Comparison of ENCODE assay signal across 8 cellular contexts in the genomic region with DNA sequence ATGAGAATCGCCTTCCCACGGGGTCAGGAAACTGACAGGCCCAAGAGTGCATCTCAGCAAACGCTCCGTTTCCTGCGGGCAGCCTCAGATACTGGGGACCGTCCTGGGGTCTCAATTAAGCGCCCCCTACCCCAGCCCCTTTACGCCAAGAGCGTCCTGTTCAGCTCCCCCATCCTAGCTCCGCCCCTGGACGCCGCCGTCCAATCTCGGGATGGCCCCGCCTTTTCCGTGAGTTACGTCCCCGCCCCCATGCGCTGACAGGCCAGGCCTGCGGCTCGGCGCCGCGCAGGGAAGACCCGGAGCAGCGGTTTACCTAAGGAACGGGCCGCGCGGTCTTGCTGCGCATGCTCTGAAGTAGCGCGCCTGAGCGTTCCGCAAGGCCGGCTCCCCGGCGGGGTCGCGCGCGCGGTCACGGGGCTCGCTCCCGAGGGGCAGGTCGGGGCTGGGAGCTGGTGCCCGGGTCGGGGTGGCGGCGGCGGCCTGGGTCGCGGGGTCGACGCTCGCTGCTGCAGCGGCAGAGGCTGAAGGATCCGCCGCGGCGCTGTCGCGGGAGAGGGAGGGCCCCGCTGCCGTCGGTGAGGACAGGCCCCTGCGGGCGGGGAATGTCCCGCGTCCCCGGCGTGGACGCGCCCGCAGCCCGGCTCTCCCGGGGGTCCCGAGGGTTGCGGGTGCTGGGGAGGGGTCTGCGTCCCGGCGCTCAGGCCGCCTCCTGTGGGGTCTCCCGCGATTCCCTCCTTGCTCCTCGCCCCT. TPM values are rescaled to one million over a fixed set of nuclear protein-coding genes. Genes with fewer than 3 reads are reported as not detected.
DNase-seq lines count a peak whose midpoint lies in the region; ATAC-seq and TF ChIP-seq lines count a peak whose summit lies in the region.

A gene with protein sequence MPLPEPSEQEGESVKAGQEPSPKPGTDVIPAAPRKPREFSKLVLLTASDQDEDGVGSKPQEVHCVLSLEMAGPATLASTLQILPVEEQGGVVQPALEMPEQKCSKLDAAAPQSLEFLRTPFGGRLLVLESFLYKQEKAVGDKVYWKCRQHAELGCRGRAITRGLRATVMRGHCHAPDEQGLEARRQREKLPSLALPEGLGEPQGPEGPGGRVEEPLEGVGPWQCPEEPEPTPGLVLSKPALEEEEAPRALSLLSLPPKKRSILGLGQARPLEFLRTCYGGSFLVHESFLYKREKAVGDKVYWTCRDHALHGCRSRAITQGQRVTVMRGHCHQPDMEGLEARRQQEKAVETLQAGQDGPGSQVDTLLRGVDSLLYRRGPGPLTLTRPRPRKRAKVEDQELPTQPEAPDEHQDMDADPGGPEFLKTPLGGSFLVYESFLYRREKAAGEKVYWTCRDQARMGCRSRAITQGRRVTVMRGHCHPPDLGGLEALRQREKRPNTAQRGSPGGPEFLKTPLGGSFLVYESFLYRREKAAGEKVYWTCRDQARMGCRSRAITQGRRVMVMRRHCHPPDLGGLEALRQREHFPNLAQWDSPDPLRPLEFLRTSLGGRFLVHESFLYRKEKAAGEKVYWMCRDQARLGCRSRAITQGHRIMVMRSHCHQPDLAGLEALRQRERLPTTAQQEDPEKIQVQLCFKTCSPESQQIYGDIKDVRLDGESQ (plus strand): TSS at position 352 of the 750 bp plus-strand sequence. CDS start 17,755 bp downstream, outside the sequence.

- H3K4me3 Mint-ChIP-seq in activated naive CD8-positive, alpha-beta T cell treated with anti-CD3 and anti-CD28 coated beads, Interleukin-2, amount 10 ng/mL, durations not matched to agents 7 days and 5 days, result peak within 1 kb of the TSS; percentile 93
- H3K4me3 Mint-ChIP-seq in glutamatergic neuron (ENCODE audit: unreplicated experiment), result peak within 1 kb of the TSS; percentile 92
- peak within 1 kb of the TSS; percentile 93 for H3K4me3 Mint-ChIP-seq in osteocyte (ENCODE audit: unreplicated experiment)

- H3K27ac ChIP-seq in SU-DHL-6 (ENCODE audit: low read depth, low read length) (no peak within 1 kb of the TSS), thoracic aorta (peak within 1 kb of the TSS; percentile 79 to 83)

- no peaks in the 10 kb centered on the region for H4K20me1 ChIP-seq in SU-DHL-6 (ENCODE audit: low read depth, low read length)

- ATAC-seq in HG02763 (IDR thresholded peaks at IDR 0.05; ENCODE audit: unreplicated experiment), result peak; percentile 90
- ATAC-seq in activated naive CD8-positive, alpha-beta T cell treated with anti-CD3 and anti-CD28 coated beads, Interleukin-2, amount 10 ng/mL, durations not matched to agents 7 days and 5 days (ENCODE audit: low read depth), result peak; percentile 98
- ATAC-seq in thoracic aorta (ENCODE audit: insufficient number of reproducible peaks, low FRiP score, low read depth), result peak; percentile 92

- H3K27me3 ChIP-seq in SU-DHL-6 (ENCODE audit: low read length) (no peaks in the 10 kb centered on the region), thoracic aorta (replicated peaks; ENCODE audit: insufficient read depth) (no peaks in the 10 kb centered on the region)

- no peaks in the 10 kb centered on the region for H3K36me3 ChIP-seq in SU-DHL-6 (ENCODE audit: low read length)
- peaks cover 14% of the 10 kb centered on the region for H3K36me3 ChIP-seq in thoracic aorta

- H3K4me1 Mint-ChIP-seq in activated naive CD8-positive, alpha-beta T cell treated with anti-CD3 and anti-CD28 coated beads, Interleukin-2, amount 10 ng/mL, durations not matched to agents 7 days and 5 days, result peaks cover 14% of the 10 kb centered on the region
- H3K4me1 Mint-ChIP-seq in glutamatergic neuron (ENCODE audit: low read depth, unreplicated experiment) (peaks cover 11% of the 10 kb centered on the region), osteocyte (ENCODE audit: unreplicated experiment) (peaks cover 44% of the 10 kb centered on the region)

- H3K4me2 ChIP-seq in SU-DHL-6 (ENCODE audit: low read depth, low read length, poor library complexity, severe bottlenecking), result peak within 1 kb of the TSS; percentile 90

- H3K9ac ChIP-seq in SU-DHL-6 (ENCODE audit: low read length), result peak within 1 kb of the TSS; percentile 73

- POLR2A ChIA-PET in activated naive CD8-positive, alpha-beta T cell treated with anti-CD3 and anti-CD28 coated beads, Interleukin-2, amount 10 ng/mL, durations not matched to agents 7 days and 5 days (lab: Charles Lee), result interaction anchor here (0.6 to 2.4 kb wide), 9 partner anchors 9 to 837 kb away, joined by 3 to 31 read pairs (median 4); partner anchors contain the start of genes FLYWCH2 and PKMYT1

- peaks cover 8% of the 10 kb centered on the region for H3F3A ChIP-seq in SU-DHL-6 (ENCODE audit: insufficient read depth)

- H3K9me3 ChIP-seq in SU-DHL-6 (ENCODE audit: insufficient read depth, low read length), result no peaks in the 10 kb centered on the region
- no peaks in the 10 kb centered on the region for H3K9me3 ChIP-seq in thoracic aorta

- DNase-seq in NCI-H1417 (lab: John Stamatoyannopoulos, UW), result peak; percentile 96 to 100 (median 98)
- DNase-seq in activated naive CD8-positive, alpha-beta T cell treated with anti-CD3 and anti-CD28 coated beads, Interleukin-2, amount 10 ng/mL, durations not matched to agents 7 days and 5 days, result peak; percentile 97
- DNase-seq in glutamatergic neuron, result peak; percentile 100
- DNase-seq in osteocyte (ENCODE audit: extremely low spot score, unreplicated experiment), result peak; percentile 99
- peak; percentile 93 for DNase-seq in thoracic aorta (ENCODE audit: low spot score)

- TF ChIP-seq CTCF in GM12875 (IDR thresholded peaks at IDR 0.05; ENCODE audit: borderline replicate concordance, insufficient read depth, low read depth, low read length), result no peak
- TF ChIP-seq CTCF in SU-DHL-6 (IDR thresholded peaks at IDR 0.05; ENCODE audit: insufficient read depth, low read length, poor library complexity, severe bottlenecking), result no peak
- no peak for TF ChIP-seq CTCF in glutamatergic neuron (IDR thresholded peaks at IDR 0.05; ENCODE audit: partially characterized antibody, unreplicated experiment)
- no peak for TF ChIP-seq CTCF in osteocyte (IDR thresholded peaks at IDR 0.05)
- TF ChIP-seq CTCF in thoracic aorta (IDR thresholded peaks at IDR 0.05), result no peak

- H3K27me3 Mint-ChIP-seq in activated naive CD8-positive, alpha-beta T cell treated with anti-CD3 and anti-CD28 coated beads, Interleukin-2, amount 10 ng/mL, durations not matched to agents 7 days and 5 days, result peaks cover 5% of the 10 kb centered on the region
- H3K27me3 Mint-ChIP-seq in glutamatergic neuron (ENCODE audit: unreplicated experiment) (peaks cover 5% of the 10 kb centered on the region), osteocyte (ENCODE audit: unreplicated experiment) (no peaks in the 10 kb centered on the region)

- no peaks in the 10 kb centered on the region for H3K9me2 ChIP-seq in SU-DHL-6 (replicated peaks; ENCODE audit: insufficient read depth, low read length)

- peaks cover 10% of the 10 kb centered on the region; the same call in 1 of the 2 replicates for H3K79me2 ChIP-seq in SU-DHL-6 (ENCODE audit: insufficient read depth, low read length)

- H3K4me3 ChIP-seq in GM12875 (ENCODE audit: low read depth, low read length) (peak within 1 kb of the TSS; percentile 89), SU-DHL-6 (ENCODE audit: insufficient read depth, low read length, poor library complexity, severe bottlenecking) (peak within 1 kb of the TSS; percentile 88), thoracic aorta (peak within 1 kb of the TSS; percentile 77)

- H3K27ac Mint-ChIP-seq in activated naive CD8-positive, alpha-beta T cell treated with anti-CD3 and anti-CD28 coated beads, Interleukin-2, amount 10 ng/mL, durations not matched to agents 7 days and 5 days, result peak within 1 kb of the TSS; percentile 85
- H3K27ac Mint-ChIP-seq in glutamatergic neuron (ENCODE audit: unreplicated experiment) (peak within 1 kb of the TSS; percentile 71), osteocyte (ENCODE audit: unreplicated experiment) (peak within 1 kb of the TSS; percentile 97)

- H3K9me3 Mint-ChIP-seq in activated naive CD8-positive, alpha-beta T cell treated with anti-CD3 and anti-CD28 coated beads, Interleukin-2, amount 10 ng/mL, durations not matched to agents 7 days and 5 days, result no peaks in the 10 kb centered on the region
- peaks cover 11% of the 10 kb centered on the region for H3K9me3 Mint-ChIP-seq in glutamatergic neuron (ENCODE audit: unreplicated experiment)
- H3K9me3 Mint-ChIP-seq in osteocyte (ENCODE audit: unreplicated experiment), result no peaks in the 10 kb centered on the region

- H3K4me1 ChIP-seq in thoracic aorta (ENCODE audit: control insufficient read depth in 1 of 2, low read depth in 2 of 2), result peaks cover 9 to 19% of the 10 kb centered on the region in 2 donors

- peak within 1 kb of the TSS; percentile 84 for H2AFZ ChIP-seq in SU-DHL-6 (ENCODE audit: low read depth, low read length, severe bottlenecking)

- peaks cover 5% of the 10 kb centered on the region for H3K36me3 Mint-ChIP-seq in activated naive CD8-positive, alpha-beta T cell treated with anti-CD3 and anti-CD28 coated beads, Interleukin-2, amount 10 ng/mL, durations not matched to agents 7 days and 5 days
- H3K36me3 Mint-ChIP-seq in glutamatergic neuron (ENCODE audit: unreplicated experiment), result no peaks in the 10 kb centered on the region
- peaks cover 4% of the 10 kb centered on the region for H3K36me3 Mint-ChIP-seq in osteocyte (ENCODE audit: unreplicated experiment)

RNA-seq across cellular contexts. Expression of the gene that starts here (rescaled TPM):
- total RNA-seq in activated naive CD8-positive, alpha-beta T cell treated with anti-CD3 and anti-CD28 coated beads, Interleukin-2, amount 10 ng/mL, durations not matched to agents 7 days and 5 days, result 10 to 100 TPM; 65.5 to 69.7 TPM
- total RNA-seq in glutamatergic neuron (ENCODE audit: unreplicated experiment) (77.1 TPM), osteocyte (38.9 and 46.4 TPM in 2 replicates), thoracic aorta (10 to 100 TPM; 65.6 to 72.8 TPM)
